In the genomic region with DNA sequence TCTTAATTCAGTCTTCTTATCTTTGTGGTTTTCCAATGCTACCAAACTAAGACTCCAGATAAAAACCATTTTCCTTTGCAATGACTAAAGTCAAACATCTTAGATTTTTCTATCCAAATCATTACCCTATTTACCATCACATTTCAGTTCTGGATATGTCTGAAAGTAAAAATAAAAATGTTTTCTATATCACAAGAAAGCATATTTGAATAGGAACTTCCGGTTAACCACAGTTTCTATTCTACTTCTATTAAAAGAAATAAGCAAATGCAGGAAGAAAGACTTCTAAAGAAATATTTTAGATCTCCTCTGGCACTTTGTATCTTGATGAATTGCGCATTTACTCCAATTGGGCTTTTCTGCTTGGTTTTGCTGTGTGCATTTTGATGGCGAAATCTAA, we compare ENCODE assay signal across 1 cellular context.
TF ChIP-seq lines count a peak whose summit lies in the region.

No MANE protein-coding gene starts in this region.

TF ChIP-seq in WTC11, 78 proteins besides CTCF, POLR2A, EP300 and RAD21 (continued from another document):
- TF ChIP-seq ZNF281 (CRISPR knock-in tag; IDR thresholded peaks at IDR 0.05), result no peak
- TF ChIP-seq, protein P1, sequence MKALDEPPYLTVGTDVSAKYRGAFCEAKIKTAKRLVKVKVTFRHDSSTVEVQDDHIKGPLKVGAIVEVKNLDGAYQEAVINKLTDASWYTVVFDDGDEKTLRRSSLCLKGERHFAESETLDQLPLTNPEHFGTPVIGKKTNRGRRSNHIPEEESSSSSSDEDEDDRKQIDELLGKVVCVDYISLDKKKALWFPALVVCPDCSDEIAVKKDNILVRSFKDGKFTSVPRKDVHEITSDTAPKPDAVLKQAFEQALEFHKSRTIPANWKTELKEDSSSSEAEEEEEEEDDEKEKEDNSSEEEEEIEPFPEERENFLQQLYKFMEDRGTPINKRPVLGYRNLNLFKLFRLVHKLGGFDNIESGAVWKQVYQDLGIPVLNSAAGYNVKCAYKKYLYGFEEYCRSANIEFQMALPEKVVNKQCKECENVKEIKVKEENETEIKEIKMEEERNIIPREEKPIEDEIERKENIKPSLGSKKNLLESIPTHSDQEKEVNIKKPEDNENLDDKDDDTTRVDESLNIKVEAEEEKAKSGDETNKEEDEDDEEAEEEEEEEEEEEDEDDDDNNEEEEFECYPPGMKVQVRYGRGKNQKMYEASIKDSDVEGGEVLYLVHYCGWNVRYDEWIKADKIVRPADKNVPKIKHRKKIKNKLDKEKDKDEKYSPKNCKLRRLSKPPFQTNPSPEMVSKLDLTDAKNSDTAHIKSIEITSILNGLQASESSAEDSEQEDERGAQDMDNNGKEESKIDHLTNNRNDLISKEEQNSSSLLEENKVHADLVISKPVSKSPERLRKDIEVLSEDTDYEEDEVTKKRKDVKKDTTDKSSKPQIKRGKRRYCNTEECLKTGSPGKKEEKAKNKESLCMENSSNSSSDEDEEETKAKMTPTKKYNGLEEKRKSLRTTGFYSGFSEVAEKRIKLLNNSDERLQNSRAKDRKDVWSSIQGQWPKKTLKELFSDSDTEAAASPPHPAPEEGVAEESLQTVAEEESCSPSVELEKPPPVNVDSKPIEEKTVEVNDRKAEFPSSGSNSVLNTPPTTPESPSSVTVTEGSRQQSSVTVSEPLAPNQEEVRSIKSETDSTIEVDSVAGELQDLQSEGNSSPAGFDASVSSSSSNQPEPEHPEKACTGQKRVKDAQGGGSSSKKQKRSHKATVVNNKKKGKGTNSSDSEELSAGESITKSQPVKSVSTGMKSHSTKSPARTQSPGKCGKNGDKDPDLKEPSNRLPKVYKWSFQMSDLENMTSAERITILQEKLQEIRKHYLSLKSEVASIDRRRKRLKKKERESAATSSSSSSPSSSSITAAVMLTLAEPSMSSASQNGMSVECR (CRISPR knock-in tag; IDR thresholded peaks at IDR 0.05; ENCODE audit: borderline replicate concordance), result no peak
